10 cellular contexts compared by ENCODE assay signal in the genomic region with DNA sequence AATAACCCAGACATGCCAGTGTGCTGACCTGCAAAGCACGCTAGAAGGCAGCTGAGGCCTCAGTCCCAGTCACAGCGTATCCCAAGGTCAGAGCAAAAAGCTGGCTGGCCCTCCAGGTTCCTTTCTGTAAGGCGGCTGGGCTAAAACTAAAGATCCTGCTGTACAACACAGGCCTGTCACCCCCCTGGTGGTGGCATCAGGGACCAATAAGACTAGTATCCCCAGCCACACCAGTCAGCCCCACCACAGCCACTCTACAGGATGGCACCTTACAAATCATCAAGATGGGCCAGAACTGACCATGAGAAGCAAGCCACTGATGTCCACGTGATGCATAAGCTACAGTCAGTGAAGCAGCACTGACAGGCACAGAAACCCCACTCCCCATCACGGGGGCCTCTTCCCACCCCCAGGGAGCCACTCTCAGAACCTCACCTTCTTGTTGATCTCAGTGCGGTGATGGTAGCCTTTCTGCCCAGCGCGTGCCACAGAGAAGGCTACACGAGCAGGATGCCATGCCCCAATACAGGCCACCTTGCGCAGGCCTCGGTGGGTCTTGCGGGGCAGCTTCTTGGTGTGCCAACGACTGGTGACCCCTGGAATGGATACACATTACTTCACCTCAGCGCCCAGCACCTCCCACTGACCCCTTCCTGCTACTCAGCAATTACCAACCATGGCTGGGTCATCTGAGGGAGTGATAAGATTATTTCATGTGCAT. TPM values are rescaled to one million over a fixed set of nuclear protein-coding genes. Genes with fewer than 3 reads are reported as not detected.
DNase-seq lines count a peak whose midpoint lies in the region; ATAC-seq and TF ChIP-seq lines count a peak whose summit lies in the region.
"Had no signal": no experiment of that assay in that cellular context is flagged by ENCODE, and none has a peak within 500 bp of the region (broad histone marks: within the 10 kb centered on the region; RNA-seq: fewer than 3 reads in every experiment).

No MANE protein-coding gene starts in this region.

- H3K4me1 ChIP-seq in upper lobe of right lung = peaks cover 48% of the 10 kb centered on the region

- TF ChIP-seq CTCF in WERI-Rb-1 (IDR thresholded peaks at IDR 0.05; ENCODE audit: low read depth, low read length) = 0 out of 2 replicates have a peak, but pooled peaks have one; percentile 5
- TF ChIP-seq CTCF in glutamatergic neuron (IDR thresholded peaks at IDR 0.05; ENCODE audit: partially characterized antibody, unreplicated experiment) = peak; percentile 20
- peak; percentile 8 for TF ChIP-seq CTCF in upper lobe of right lung (IDR thresholded peaks at IDR 0.05)
- TF ChIP-seq CTCF in omental fat pad (IDR thresholded peaks at IDR 0.05) = no peak

- H3K4me1 Mint-ChIP-seq in glutamatergic neuron (ENCODE audit: low read depth, unreplicated experiment) = peaks cover 20% of the 10 kb centered on the region

- intact Hi-C loops in Right ventricle myocardium inferior (cut with DNase I) (no loop called here), cardiac septum (cut with DNase I) (loop anchor here (5.0 to 10.0 kb wide), 2 partner anchors 77 to 300 kb away; a partner anchor contains a TSS), upper lobe of right lung (cut with DNase I) (loop anchor here (5.0 kb wide), 1 partner anchor 77 kb away; no protein-coding TSS in a partner anchor)

- ATAC-seq in Right ventricle myocardium inferior = peak; percentile 15
- ATAC-seq in upper lobe of right lung = no peak
- no peak for ATAC-seq in omental fat pad (ENCODE audit: low FRiP score)

- peaks cover 14% of the 10 kb centered on the region for H3K9me3 Mint-ChIP-seq in glutamatergic neuron (ENCODE audit: unreplicated experiment)
- H3K9me3 Mint-ChIP-seq: dendritic cell treated with granulocyte-macrophage colony-stimulating factor and Interleukin-4, amounts not matched to agents 40 ng/mL and 50 ng/mL, for 4 days; memory B cell had no signal

- H3K27me3 ChIP-seq in WERI-Rb-1 (ENCODE audit: insufficient read depth, low read depth, severe bottlenecking) (no peaks in the 10 kb centered on the region), upper lobe of right lung (no peaks in the 10 kb centered on the region)

- no peak for DNase-seq in Right ventricle myocardium inferior (ENCODE audit: missing footprints)
- DNase-seq in cardiac septum (ENCODE audit: low spot score) = no peak
- no peak for DNase-seq in WERI-Rb-1
- no peak for DNase-seq in glutamatergic neuron
- no peak for DNase-seq in upper lobe of right lung
- no peak for DNase-seq in hepatic stellate cell (ENCODE audit: low spot score)
- DNase-seq in SHP77 treated with DMSO at 0.1 percent for 48 hours (lab: John Stamatoyannopoulos, UW) = no peak
- no peak for DNase-seq in omental fat pad (ENCODE audit: low spot score)

- no peak overlapping the region for H3K4me3 Mint-ChIP-seq in glutamatergic neuron (ENCODE audit: unreplicated experiment)
- H3K4me3 Mint-ChIP-seq: dendritic cell treated with granulocyte-macrophage colony-stimulating factor and Interleukin-4, amounts not matched to agents 40 ng/mL and 50 ng/mL, for 4 days; memory B cell had no signal

- H3K27ac ChIP-seq in WERI-Rb-1 (no peak overlapping the region), upper lobe of right lung (no peak overlapping the region)

- H3K27ac Mint-ChIP-seq in glutamatergic neuron (ENCODE audit: unreplicated experiment) = no peak overlapping the region
- H3K27ac Mint-ChIP-seq: dendritic cell treated with granulocyte-macrophage colony-stimulating factor and Interleukin-4, amounts not matched to agents 40 ng/mL and 50 ng/mL, for 4 days; memory B cell had no signal

- H3K36me3 ChIP-seq in WERI-Rb-1 (peaks cover 80% of the 10 kb centered on the region), upper lobe of right lung (peaks cover 68% of the 10 kb centered on the region)

- no peaks in the 10 kb centered on the region for H3K27me3 Mint-ChIP-seq in glutamatergic neuron (ENCODE audit: unreplicated experiment)
- H3K27me3 Mint-ChIP-seq: dendritic cell treated with granulocyte-macrophage colony-stimulating factor and Interleukin-4, amounts not matched to agents 40 ng/mL and 50 ng/mL, for 4 days; memory B cell had no signal

- no peaks in the 10 kb centered on the region for H3K9me3 ChIP-seq in WERI-Rb-1 (ENCODE audit: severe bottlenecking)
- no peaks in the 10 kb centered on the region for H3K9me3 ChIP-seq in upper lobe of right lung

- H3K4me3 ChIP-seq in WERI-Rb-1 (ENCODE audit: low read depth, low read length) (no peak overlapping the region), upper lobe of right lung (no peak overlapping the region)

- H3K36me3 Mint-ChIP-seq in glutamatergic neuron (ENCODE audit: unreplicated experiment) = no peaks in the 10 kb centered on the region

RNA-seq across cellular contexts. Expression of a gene that starts 5.0 kb away (rescaled TPM):
- total RNA-seq in Right ventricle myocardium inferior (355 TPM), cardiac septum (317 TPM), glutamatergic neuron (ENCODE audit: unreplicated experiment) (1,061 TPM), upper lobe of right lung (1,573 TPM), omental fat pad (1,000 to 10,000 TPM; 1,543 to 2,117 (median 1,973) TPM)

RNA-seq across cellular contexts. Expression of a gene that starts 35.4 kb away (rescaled TPM):
- total RNA-seq in Right ventricle myocardium inferior = 40.5 TPM
- total RNA-seq in cardiac septum = 41.1 TPM
- total RNA-seq in glutamatergic neuron (ENCODE audit: unreplicated experiment) = 49.5 TPM
- total RNA-seq in upper lobe of right lung = 14.0 TPM
- 10 to 100 TPM in 2 of 4 donors, 1 to 10 TPM in 2; 4.4 to 11.0 (median 9.9) TPM for total RNA-seq in omental fat pad

Comparison
In these comparisons a context has a peak if more than half of its experiments do, and no peak if none do; other contexts are left out.
1. CTCF ChIP-seq: peak in WERI-Rb-1 (single experiment), glutamatergic neuron (single experiment) and upper lobe of right lung (single experiment); none in omental fat pad (0 of 3).